Comparison of ENCODE assay signal across 8 cellular contexts in genomic region chr15:64461577-64462162, GRCh38. TPM values are rescaled to one million over a fixed set of nuclear protein-coding genes. Genes with fewer than 3 reads are reported as not detected.
DNase-seq lines count a peak whose midpoint lies in the region; ATAC-seq, FAIRE-seq and TF ChIP-seq lines count a peak whose summit lies in the region.

No MANE protein-coding gene starts in this region.

- WGBS in right lobe of liver (ENCODE audit: insufficient coverage, low coverage, low lambda C conversion rate, missing lambda C conversion rate), result 2% methylated on average over 7 of the region's 7 CpGs

- intact Hi-C loops in colonic mucosa (cut with DNase I) (no loop called here), right lobe of liver (cut with DNase I) (no loop called here)

- H3K9ac ChIP-seq in colonic mucosa (ENCODE audit: low read depth in 2 of 2, low read length in 2 of 2), result peak overlapping the region; percentile 56 to 76

- FAIRE-seq in H54 (lab: Jason Lieb, UNC) (no peak), urothelium cell line (lab: Jason Lieb, UNC) (no peak)

- H3K9me3 ChIP-seq in colonic mucosa (no peaks in the 10 kb centered on the region), right lobe of liver (peaks cover 0 to 2% (median 0%) of the 10 kb centered on the region in 4 donors)

- H3K4me3 ChIP-seq in colonic mucosa, result peak overlapping the region; percentile 47
- peak overlapping the region; percentile 10 to 65 (median 57) for H3K4me3 ChIP-seq in right lobe of liver

- no peaks in the 10 kb centered on the region for H3K27me3 ChIP-seq in colonic mucosa
- no peaks in the 10 kb centered on the region for H3K27me3 ChIP-seq in right lobe of liver

- H3K4me1 ChIP-seq in colonic mucosa, result peaks cover 3% of the 10 kb centered on the region
- peaks cover 0 to 43% (median 8%) of the 10 kb centered on the region in 4 donors for H3K4me1 ChIP-seq in right lobe of liver

- no peak for TF ChIP-seq CTCF in colonic mucosa (IDR thresholded peaks at IDR 0.05)
- no peak for TF ChIP-seq CTCF in right lobe of liver (IDR thresholded peaks at IDR 0.05)

- DNase-seq in AG08395 (ENCODE audit: low spot score) (peak; percentile 29), H54 (ENCODE audit: insufficient read length, low spot score) (peak; percentile 15), colonic mucosa (peak; percentile 32), right lobe of liver (no peak), NCI-H1694 treated with DMSO at 0.1 percent for 48 hours (lab: John Stamatoyannopoulos, UW) (no peak), urothelium cell line (ENCODE audit: low spot score) (no peak)
- peak; percentile 6 to 19 (median 10) for DNase-seq in stimulated activated CD4-positive, alpha-beta T cell treated with anti-CD3 and anti-CD28 coated beads, TNF-alpha, amount 100 ng/mL, for 48 hours (ENCODE audit: low read depth in 3 of 3)

- no peak for TF ChIP-seq POLR2A in H54 (IDR thresholded peaks at IDR 0.05; ENCODE audit: low read depth, low read length)
- no peak for TF ChIP-seq POLR2A in right lobe of liver (IDR thresholded peaks at IDR 0.05)

- H3K27ac ChIP-seq in colonic mucosa (peak overlapping the region; percentile 63), right lobe of liver (peak overlapping the region; percentile 49 to 70 (median 68))

- H3K36me3 ChIP-seq in colonic mucosa, result no peaks in the 10 kb centered on the region
- H3K36me3 ChIP-seq in right lobe of liver, result no peaks in the 10 kb centered on the region

- ATAC-seq in SK-N-SH treated with all-trans-retinoic acid at 6 μM for 48 hours (peak; percentile 18), right lobe of liver (peak; percentile 15 to 50 (median 25))

TF ChIP-seq in SK-N-SH treated with all-trans-retinoic acid at 6 μM for 48 hours, 23 proteins besides CTCF, POLR2A, EP300 and RAD21:
- TF ChIP-seq SNAI2 (CRISPR knock-in tag; IDR thresholded peaks at IDR 0.05), result no peak
- no peak for TF ChIP-seq ZC3H10 (CRISPR knock-in tag; IDR thresholded peaks at IDR 0.05)
- no peak for TF ChIP-seq ZNF565 (CRISPR knock-in tag; conservative IDR thresholded peaks at IDR 0.05; ENCODE audit: low read depth)
- TF ChIP-seq TOX (CRISPR knock-in tag; IDR thresholded peaks at IDR 0.05; ENCODE audit: borderline replicate concordance), result no peak
- TF ChIP-seq RARB (CRISPR knock-in tag; IDR thresholded peaks at IDR 0.05), result no peak
- TF ChIP-seq, protein P1, sequence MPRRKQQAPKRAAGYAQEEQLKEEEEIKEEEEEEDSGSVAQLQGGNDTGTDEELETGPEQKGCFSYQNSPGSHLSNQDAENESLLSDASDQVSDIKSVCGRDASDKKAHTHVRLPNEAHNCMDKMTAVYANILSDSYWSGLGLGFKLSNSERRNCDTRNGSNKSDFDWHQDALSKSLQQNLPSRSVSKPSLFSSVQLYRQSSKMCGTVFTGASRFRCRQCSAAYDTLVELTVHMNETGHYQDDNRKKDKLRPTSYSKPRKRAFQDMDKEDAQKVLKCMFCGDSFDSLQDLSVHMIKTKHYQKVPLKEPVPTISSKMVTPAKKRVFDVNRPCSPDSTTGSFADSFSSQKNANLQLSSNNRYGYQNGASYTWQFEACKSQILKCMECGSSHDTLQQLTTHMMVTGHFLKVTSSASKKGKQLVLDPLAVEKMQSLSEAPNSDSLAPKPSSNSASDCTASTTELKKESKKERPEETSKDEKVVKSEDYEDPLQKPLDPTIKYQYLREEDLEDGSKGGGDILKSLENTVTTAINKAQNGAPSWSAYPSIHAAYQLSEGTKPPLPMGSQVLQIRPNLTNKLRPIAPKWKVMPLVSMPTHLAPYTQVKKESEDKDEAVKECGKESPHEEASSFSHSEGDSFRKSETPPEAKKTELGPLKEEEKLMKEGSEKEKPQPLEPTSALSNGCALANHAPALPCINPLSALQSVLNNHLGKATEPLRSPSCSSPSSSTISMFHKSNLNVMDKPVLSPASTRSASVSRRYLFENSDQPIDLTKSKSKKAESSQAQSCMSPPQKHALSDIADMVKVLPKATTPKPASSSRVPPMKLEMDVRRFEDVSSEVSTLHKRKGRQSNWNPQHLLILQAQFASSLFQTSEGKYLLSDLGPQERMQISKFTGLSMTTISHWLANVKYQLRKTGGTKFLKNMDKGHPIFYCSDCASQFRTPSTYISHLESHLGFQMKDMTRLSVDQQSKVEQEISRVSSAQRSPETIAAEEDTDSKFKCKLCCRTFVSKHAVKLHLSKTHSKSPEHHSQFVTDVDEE (CRISPR knock-in tag; IDR thresholded peaks at IDR 0.05), result no peak
- TF ChIP-seq POU6F1 (CRISPR knock-in tag; IDR thresholded peaks at IDR 0.05; ENCODE audit: borderline replicate concordance, low read depth), result no peak
- TF ChIP-seq ZFP30 (CRISPR knock-in tag; IDR thresholded peaks at IDR 0.05), result no peak
- no peak for TF ChIP-seq CSDC2 (CRISPR knock-in tag; IDR thresholded peaks at IDR 0.05)
- TF ChIP-seq PPARA (CRISPR knock-in tag; IDR thresholded peaks at IDR 0.05; ENCODE audit: borderline replicate concordance), result no peak
- no peak for TF ChIP-seq ZFP3 (CRISPR knock-in tag; IDR thresholded peaks at IDR 0.05)
- TF ChIP-seq OSR1 (CRISPR knock-in tag; IDR thresholded peaks at IDR 0.05), result no peak
- no peak for TF ChIP-seq GLIS3 (CRISPR knock-in tag; IDR thresholded peaks at IDR 0.05)
- TF ChIP-seq ARNTL (CRISPR knock-in tag; IDR thresholded peaks at IDR 0.05; ENCODE audit: borderline replicate concordance, low read depth), result no peak
- TF ChIP-seq PATZ1 (CRISPR knock-in tag; IDR thresholded peaks at IDR 0.05; ENCODE audit: borderline replicate concordance), result no peak
- no peak for TF ChIP-seq CSRNP3 (CRISPR knock-in tag; IDR thresholded peaks at IDR 0.05)
- no peak for TF ChIP-seq TCF4 (CRISPR knock-in tag; IDR thresholded peaks at IDR 0.05; ENCODE audit: borderline replicate concordance)
- no peak for TF ChIP-seq BACH2 (CRISPR knock-in tag; IDR thresholded peaks at IDR 0.05; ENCODE audit: borderline replicate concordance)

RNA-seq across cellular contexts. Expression of gene ZNF609, which starts 1.3 kb away (rescaled TPM):
- total RNA-seq in colonic mucosa (10 to 100 TPM; 24.5 to 24.8 TPM), right lobe of liver (10 to 100 TPM; 10.7 to 16.1 (median 13.5) TPM)

Comparison
In these comparisons a context has a peak if more than half of its experiments do, and no peak if none do; other contexts are left out.
1. DNase-seq: peak in AG08395 (single experiment), H54 (single experiment), colonic mucosa (single experiment) and stimulated activated CD4-positive, alpha-beta T cell treated with anti-CD3 and anti-CD28 coated beads, TNF-alpha, amount 100 ng/mL, for 48 hours (3 of 3); none in right lobe of liver (0 of 3), NCI-H1694 treated with DMSO at 0.1 percent for 48 hours (single experiment) and urothelium cell line (single experiment).